ENCODE assay signal across 8 cellular contexts in genomic region chr1:156661932-156662587, GRCh38. TPM values are rescaled to one million over a fixed set of nuclear protein-coding genes. Genes with fewer than 3 reads are reported as not detected.
DNase-seq lines count a peak whose midpoint lies in the region; ATAC-seq, FAIRE-seq and TF ChIP-seq lines count a peak whose summit lies in the region.

No MANE protein-coding gene starts in this region.

- 25 to 37% methylated on average over 8 of the region's 8 CpGs for WGBS in lung, 2 donors

- TF ChIP-seq CTCF in astrocyte (IDR thresholded peaks at IDR 0.05; ENCODE audit: insufficient read depth, low read depth, low read length) (no peak), lung (IDR thresholded peaks at IDR 0.05; ENCODE audit: control extremely low read depth, extremely low read depth) (no peak), vagina (IDR thresholded peaks at IDR 0.05) (no peak)

- H3K79me2 ChIP-seq in astrocyte (ENCODE audit: insufficient read depth, low read length) = no peaks in the 10 kb centered on the region

- peaks cover 58% of the 10 kb centered on the region for H3K4me1 Mint-ChIP-seq in activated naive CD8-positive, alpha-beta T cell treated with anti-CD3 and anti-CD28 coated beads, Interleukin-2, amount 10 ng/mL, durations not matched to agents 7 days and 5 days
- peaks cover 40% of the 10 kb centered on the region for H3K4me1 Mint-ChIP-seq in activated naive CD8-positive, alpha-beta T cell treated with anti-CD3 and anti-CD28 coated beads for 36 hours
- H3K4me1 Mint-ChIP-seq in astrocyte (ENCODE audit: low read depth, unreplicated experiment) = peaks cover 75% of the 10 kb centered on the region

- TF ChIP-seq POLR2A in vagina (IDR thresholded peaks at IDR 0.05) = no peak

- peaks cover 27% of the 10 kb centered on the region for H3K27me3 Mint-ChIP-seq in activated naive CD8-positive, alpha-beta T cell treated with anti-CD3 and anti-CD28 coated beads, Interleukin-2, amount 10 ng/mL, durations not matched to agents 7 days and 5 days
- H3K27me3 Mint-ChIP-seq in activated naive CD8-positive, alpha-beta T cell treated with anti-CD3 and anti-CD28 coated beads for 36 hours = peaks cover 15% of the 10 kb centered on the region
- H3K27me3 Mint-ChIP-seq in astrocyte (ENCODE audit: low read depth, unreplicated experiment) = peaks cover 3% of the 10 kb centered on the region

- H3K27ac ChIP-seq in astrocyte (ENCODE audit: low read depth, low read length) = peak overlapping the region; percentile 84
- H3K27ac ChIP-seq in lung (ENCODE audit: low read depth in 1 of 2, low read length in 1 of 2) = peak overlapping the region; percentile 76 to 82
- peak overlapping the region; percentile 85 for H3K27ac ChIP-seq in vagina

- H3K4me3 ChIP-seq in astrocyte (ENCODE audit: insufficient read depth, low read depth, low read length) (no peak overlapping the region), lung (no peak overlapping the region), vagina (no peak overlapping the region)

- H3K9me3 ChIP-seq in astrocyte (ENCODE audit: insufficient read depth, low read depth, low read length) = no peaks in the 10 kb centered on the region
- no peaks in the 10 kb centered on the region for H3K9me3 ChIP-seq in lung (ENCODE audit: control insufficient read depth in 2 of 2, insufficient read depth in 1 of 2, low read length in 1 of 2)
- no peaks in the 10 kb centered on the region for H3K9me3 ChIP-seq in vagina

- H4K20me1 ChIP-seq in astrocyte (ENCODE audit: insufficient read depth, low read length) = no peaks in the 10 kb centered on the region

- H3K27ac Mint-ChIP-seq in activated naive CD8-positive, alpha-beta T cell treated with anti-CD3 and anti-CD28 coated beads, Interleukin-2, amount 10 ng/mL, durations not matched to agents 7 days and 5 days = peak overlapping the region; percentile 19
- no peak overlapping the region for H3K27ac Mint-ChIP-seq in activated naive CD8-positive, alpha-beta T cell treated with anti-CD3 and anti-CD28 coated beads for 36 hours
- peak overlapping the region; percentile 88 for H3K27ac Mint-ChIP-seq in astrocyte (ENCODE audit: unreplicated experiment)

- H3K9ac ChIP-seq in astrocyte (ENCODE audit: low read length) = peak overlapping the region; percentile 74

- H2AFZ ChIP-seq in astrocyte (ENCODE audit: low read depth, low read length) = peak overlapping the region; percentile 28

- no peak for FAIRE-seq in astrocyte (lab: Jason Lieb, UNC)

- H3K9me3 Mint-ChIP-seq in activated naive CD8-positive, alpha-beta T cell treated with anti-CD3 and anti-CD28 coated beads, Interleukin-2, amount 10 ng/mL, durations not matched to agents 7 days and 5 days = no peaks in the 10 kb centered on the region
- H3K9me3 Mint-ChIP-seq in activated naive CD8-positive, alpha-beta T cell treated with anti-CD3 and anti-CD28 coated beads for 36 hours = no peaks in the 10 kb centered on the region
- H3K9me3 Mint-ChIP-seq in astrocyte (ENCODE audit: unreplicated experiment) = no peaks in the 10 kb centered on the region

- peaks cover 70% of the 10 kb centered on the region for H3K4me1 ChIP-seq in astrocyte (ENCODE audit: insufficient read depth, low read length)
- H3K4me1 ChIP-seq in lung (ENCODE audit: control insufficient read depth in 2 of 2, insufficient read depth in 2 of 2, low read length in 2 of 2) = peaks cover 33 to 42% of the 10 kb centered on the region in 2 donors
- peaks cover 72% of the 10 kb centered on the region for H3K4me1 ChIP-seq in vagina

- H3K4me3 Mint-ChIP-seq in activated naive CD8-positive, alpha-beta T cell treated with anti-CD3 and anti-CD28 coated beads, Interleukin-2, amount 10 ng/mL, durations not matched to agents 7 days and 5 days = peak overlapping the region; percentile 31
- no peak overlapping the region for H3K4me3 Mint-ChIP-seq in activated naive CD8-positive, alpha-beta T cell treated with anti-CD3 and anti-CD28 coated beads for 36 hours
- no peak overlapping the region for H3K4me3 Mint-ChIP-seq in astrocyte (ENCODE audit: unreplicated experiment)

- intact Hi-C loops in vagina (cut with DNase I) = loop anchor here (2.0 kb wide), 1 partner anchor 15 kb away; the partner anchor contains the start of gene NES

- no peak for DNase-seq in activated naive CD8-positive, alpha-beta T cell treated with anti-CD3 and anti-CD28 coated beads, Interleukin-2, amount 10 ng/mL, durations not matched to agents 7 days and 5 days
- no peak for DNase-seq in activated naive CD8-positive, alpha-beta T cell treated with anti-CD3 and anti-CD28 coated beads for 36 hours
- peak; percentile 60 for DNase-seq in astrocyte (ENCODE audit: low read depth)
- DNase-seq in lung (ENCODE audit: low spot score) = no peak
- no peak for DNase-seq in vagina (ENCODE audit: extremely low spot score in 2 of 2)
- DNase-seq in activated naive CD4-positive, alpha-beta T cell treated with Interleukin-2 at 50 U/mL for 16 hours = no peak
- DNase-seq in HK-2 (ENCODE audit: unreplicated experiment) = no peak

- POLR2A ChIA-PET in activated naive CD8-positive, alpha-beta T cell treated with anti-CD3 and anti-CD28 coated beads, Interleukin-2, amount 10 ng/mL, durations not matched to agents 7 days and 5 days (lab: Charles Lee) = interaction anchor here (0.7 to 1.3 kb wide), 2 partner anchors 10 to 19 kb away, joined by 3 read pairs; no protein-coding TSS in a partner anchor

- H3K4me2 ChIP-seq in astrocyte (ENCODE audit: low read length) = peak overlapping the region; percentile 57

- H3K27me3 ChIP-seq in astrocyte (ENCODE audit: insufficient read depth, low read length) (peaks cover under 1% of the 10 kb centered on the region), lung (ENCODE audit: control insufficient read depth, insufficient read depth) (no peaks in the 10 kb centered on the region), vagina (no peaks in the 10 kb centered on the region)

- H3K36me3 ChIP-seq in astrocyte (ENCODE audit: insufficient read depth, low read length) (no peaks in the 10 kb centered on the region), lung (ENCODE audit: control insufficient read depth in 2 of 2, insufficient read depth in 2 of 2, low read length in 2 of 2) (no peaks in the 10 kb centered on the region), vagina (no peaks in the 10 kb centered on the region)

- ATAC-seq in activated naive CD8-positive, alpha-beta T cell treated with anti-CD3 and anti-CD28 coated beads, Interleukin-2, amount 10 ng/mL, durations not matched to agents 7 days and 5 days (ENCODE audit: low read depth) = no peak
- no peak for ATAC-seq in lung (ENCODE audit: insufficient read depth, low FRiP score)
- ATAC-seq in GM19397 (IDR thresholded peaks at IDR 0.05; ENCODE audit: unreplicated experiment) = no peak

- H3K36me3 Mint-ChIP-seq in activated naive CD8-positive, alpha-beta T cell treated with anti-CD3 and anti-CD28 coated beads, Interleukin-2, amount 10 ng/mL, durations not matched to agents 7 days and 5 days = no peaks in the 10 kb centered on the region
- no peaks in the 10 kb centered on the region for H3K36me3 Mint-ChIP-seq in activated naive CD8-positive, alpha-beta T cell treated with anti-CD3 and anti-CD28 coated beads for 36 hours
- H3K36me3 Mint-ChIP-seq in astrocyte (ENCODE audit: low read depth, unreplicated experiment) = peaks cover 1% of the 10 kb centered on the region

RNA-seq across cellular contexts. Expression of gene NES, which starts 15.1 kb away (rescaled TPM):
- total RNA-seq in activated naive CD8-positive, alpha-beta T cell treated with anti-CD3 and anti-CD28 coated beads, Interleukin-2, amount 10 ng/mL, durations not matched to agents 7 days and 5 days = not detected
- total RNA-seq in activated naive CD8-positive, alpha-beta T cell treated with anti-CD3 and anti-CD28 coated beads for 36 hours = under 1 TPM in 1 of 2 experiments, not detected in 1; 0.04 TPM
- total RNA-seq in astrocyte (280 and 310 TPM in 2 replicates), lung (10 to 100 TPM; 37.3 to 57.4 TPM), vagina (16.0 TPM)
- polyA plus RNA-seq in lung = 10 to 100 TPM; 17.6 to 31.1 TPM

RNA-seq across cellular contexts. Expression of gene BCAN, which starts 20.1 kb away (rescaled TPM):
- total RNA-seq in activated naive CD8-positive, alpha-beta T cell treated with anti-CD3 and anti-CD28 coated beads, Interleukin-2, amount 10 ng/mL, durations not matched to agents 7 days and 5 days = not detected
- total RNA-seq in activated naive CD8-positive, alpha-beta T cell treated with anti-CD3 and anti-CD28 coated beads for 36 hours = not detected
- total RNA-seq in astrocyte (0.29 and 0.41 TPM in 2 replicates), lung (1 to 10 TPM in 1 of 2 donors, under 1 TPM in 1; 0.18 to 1.1 TPM), vagina (2.0 TPM)
- polyA plus RNA-seq in lung = under 1 TPM; 0.05 to 0.06 TPM

RNA-seq across cellular contexts. Expression of gene HAPLN2, which starts 42.8 kb away (rescaled TPM):
- total RNA-seq in activated naive CD8-positive, alpha-beta T cell treated with anti-CD3 and anti-CD28 coated beads, Interleukin-2, amount 10 ng/mL, durations not matched to agents 7 days and 5 days = under 1 TPM in 1 of 2 experiments, not detected in 1; 0.17 TPM
- not detected for total RNA-seq in activated naive CD8-positive, alpha-beta T cell treated with anti-CD3 and anti-CD28 coated beads for 36 hours
- not detected in 2 replicates for total RNA-seq in astrocyte
- total RNA-seq in lung = under 1 TPM in 1 of 2 donors, not detected in 1; 0.18 TPM
- under 1 TPM; 0.24 to 0.31 TPM for polyA plus RNA-seq in lung
- not detected for total RNA-seq in vagina

RNA-seq across cellular contexts. Expression of gene CRABP2, which starts 43.3 kb away (rescaled TPM):
- total RNA-seq in activated naive CD8-positive, alpha-beta T cell treated with anti-CD3 and anti-CD28 coated beads, Interleukin-2, amount 10 ng/mL, durations not matched to agents 7 days and 5 days = under 1 TPM; 0.68 to 0.80 TPM
- 1 to 10 TPM; 1.2 to 1.6 TPM for total RNA-seq in activated naive CD8-positive, alpha-beta T cell treated with anti-CD3 and anti-CD28 coated beads for 36 hours
- total RNA-seq in astrocyte = 278 and 339 TPM in 2 replicates
- total RNA-seq in lung = 10 to 100 TPM in 1 of 2 donors, 1 to 10 TPM in 1; 5.8 to 13.6 TPM
- 1 to 10 TPM; 1.3 to 4.0 TPM for polyA plus RNA-seq in lung
- total RNA-seq in vagina = 97.7 TPM

Comparison
In these comparisons a context has a peak if more than half of its experiments do, and no peak if none do; other contexts are left out.
1. RNA of gene NES, which starts 15.1 kb away (total RNA-seq): 280 to 310 TPM in astrocyte, 37.3 to 57.4 TPM in lung and 16.0 TPM in vagina (single experiment); 0.04 TPM in activated naive CD8-positive, alpha-beta T cell treated with anti-CD3 and anti-CD28 coated beads for 36 hours and not detected in activated naive CD8-positive, alpha-beta T cell treated with anti-CD3 and anti-CD28 coated beads, Interleukin-2, amount 10 ng/mL, durations not matched to agents 7 days and 5 days; every median in the first group is over 10 times any median in the second.
2. Peak in every context shown above with its lines, with median percentiles within 50 percentile points of each other: H3K27ac ChIP-seq.